9 cellular contexts compared by ENCODE assay signal in genomic region chr14:77043984-77044485, GRCh38. TPM values are rescaled to one million over a fixed set of nuclear protein-coding genes. Genes with fewer than 3 reads are reported as not detected.
A peak's percentile ranks its signal among the peaks of the same experiment; 100 is the strongest.
DNase-seq lines count a peak whose midpoint lies in the region; ATAC-seq and TF ChIP-seq lines count a peak whose summit lies in the region.
"Had no signal": no experiment of that assay in that cellular context is flagged by ENCODE, and none has a peak within 500 bp of the region (broad histone marks: within the 10 kb centered on the region; RNA-seq: fewer than 3 reads in every experiment).

No MANE protein-coding gene starts in this region.

- H3K4me1 Mint-ChIP-seq in natural killer cell: peaks cover 45 to 59% of the 10 kb centered on the region in 2 donors

- no peaks in the 10 kb centered on the region for H3K36me3 ChIP-seq in mammary epithelial cell (ENCODE audit: insufficient read depth, low read length)
- H3K36me3 ChIP-seq in uterus: no peaks in the 10 kb centered on the region

- H3K4me2 ChIP-seq in mammary epithelial cell (ENCODE audit: insufficient read depth, low read depth, low read length): peak overlapping the region; percentile 69

- intact Hi-C loops in Right ventricle myocardium superior (cut with DNase I) (no loop called here), Right ventricle myocardium inferior (cut with DNase I) (loop anchor here (1.0 to 5.0 kb wide), 3 partner anchors 15 to 87 kb away; partner anchors contain the start of gene CIPC), mammary epithelial cell (cut with micrococcal nuclease) (no loop called here), natural killer cell (cut with micrococcal nuclease) (no loop called here), uterus (cut with DNase I; ENCODE audit: low total_unique reads) (no loop called here)

- H4K20me1 ChIP-seq in mammary epithelial cell (ENCODE audit: insufficient read depth, low read length): no peaks in the 10 kb centered on the region

- H3K27ac ChIP-seq in mammary epithelial cell (ENCODE audit: insufficient read depth, low read depth, low read length) (peak overlapping the region; percentile 97), uterus (peak overlapping the region; percentile 94 to 100)

- TF ChIP-seq POLR2A in uterus (IDR thresholded peaks at IDR 0.05): no peak

- no peak for ATAC-seq in Right ventricle myocardium superior (ENCODE audit: poor library complexity)
- ATAC-seq in Right ventricle myocardium inferior: no peak
- no peak for ATAC-seq in natural killer cell
- no peak for ATAC-seq in HG02623 (IDR thresholded peaks at IDR 0.05; ENCODE audit: unreplicated experiment)

- H3K4me3 ChIP-seq in mammary epithelial cell (replicated peaks in 1 of 3; ENCODE audit: insufficient read depth in 1 of 3, low read depth in 2 of 3, low read length in 3 of 3) (no peak overlapping the region), uterus (no peak overlapping the region)

- dilution Hi-C loops in mammary epithelial cell (cut with HindIII; ENCODE audit: low sequenced_read_pairs): loop anchor here (10.0 kb wide), 1 partner anchor 89 kb away; no protein-coding TSS in a partner anchor

- DNase-seq in Right ventricle myocardium superior (peak; percentile 46), Right ventricle myocardium inferior (ENCODE audit: missing footprints) (no peak), mammary epithelial cell (no peak), natural killer cell (no peak), uterus (peak in 1 of 2 donors; percentile 47), mesenteric fat pad (ENCODE audit: low spot score) (no peak), AG08396 (ENCODE audit: low spot score) (no peak)
- DNase-seq: activated effector memory CD4-positive, alpha-beta T cell treated with Interleukin-2 at 50 U/mL for 16 hours had no signal

- no peaks in the 10 kb centered on the region for H3K36me3 Mint-ChIP-seq in natural killer cell

- H3K9me3 Mint-ChIP-seq in natural killer cell: no peaks in the 10 kb centered on the region

- no peak overlapping the region for H3K9ac ChIP-seq in mammary epithelial cell (ENCODE audit: insufficient read depth, low read length)

- H3K4me3 Mint-ChIP-seq in natural killer cell: peak overlapping the region; percentile 83

- H3K9me3 ChIP-seq in mammary epithelial cell (replicated peaks; ENCODE audit: insufficient read depth, low read length) (no peaks in the 10 kb centered on the region), uterus (no peaks in the 10 kb centered on the region)

- H3K4me1 ChIP-seq in mammary epithelial cell (ENCODE audit: insufficient read depth, low read length) (peaks cover 74% of the 10 kb centered on the region), uterus (peaks cover 44 to 45% of the 10 kb centered on the region in 2 donors)

- H3K27ac Mint-ChIP-seq in natural killer cell: peak overlapping the region; percentile 96 to 99

- CTCF ChIA-PET in mammary epithelial cell (lab: Charles Lee; ENCODE audit: low non-redundant PET): no interaction called here

- BruUV-seq in mammary epithelial cell (replicated peaks; lab: Mats Ljungman, UMichigan): TSS peak; percentile 64

- in situ Hi-C loops in mammary epithelial cell (cut with MboI; ENCODE audit: low sequenced_read_pairs in 2 of 2): no loop called here

- H3K79me2 ChIP-seq in mammary epithelial cell (ENCODE audit: insufficient read depth, low read length): no peaks in the 10 kb centered on the region

- no peaks in the 10 kb centered on the region for H3K27me3 Mint-ChIP-seq in natural killer cell (ENCODE audit: low read depth in 2 of 2)

- no peak for TF ChIP-seq CTCF in mammary epithelial cell (conservative IDR thresholded peaks at IDR 0.05 in 1 of 2, IDR thresholded peaks at IDR 0.05 in 1 of 2; ENCODE audit: extremely low read depth in 1 of 2, insufficient read depth in 1 of 2, low read depth in 1 of 2, low read length in 2 of 2)
- TF ChIP-seq CTCF in natural killer cell (IDR thresholded peaks at IDR 0.05): no peak
- no peak for TF ChIP-seq CTCF in uterus (IDR thresholded peaks at IDR 0.05)

- H3K27me3 ChIP-seq in mammary epithelial cell (ENCODE audit: insufficient read depth, low read length) (no peaks in the 10 kb centered on the region), uterus (no peaks in the 10 kb centered on the region)

- no peak overlapping the region for H2AFZ ChIP-seq in mammary epithelial cell (ENCODE audit: low read depth, low read length)

- 68% methylated on average over 6 of the region's 8 CpGs for WGBS in mammary epithelial cell (ENCODE audit: low coverage, missing lambda C conversion rate)

RNA-seq across cellular contexts. Expression of gene IRF2BPL, which starts 15.5 kb away (rescaled TPM):
- 38.8 TPM for total RNA-seq in Right ventricle myocardium superior
- total RNA-seq in Right ventricle myocardium inferior: 41.1 TPM
- 10 to 100 TPM; 41.3 to 49.4 TPM for total RNA-seq in mammary epithelial cell
- 14.0 TPM for polyA plus RNA-seq in mammary epithelial cell
- polyA minus RNA-seq in mammary epithelial cell: 13.7 TPM
- total RNA-seq in natural killer cell: 10 to 100 TPM; 39.3 to 46.5 (median 46.3) TPM
- total RNA-seq in uterus: 10 to 100 TPM; 15.6 to 60.8 (median 36.6) TPM
- total RNA-seq in mesenteric fat pad: 51.9 TPM

RNA-seq across cellular contexts. Expression of gene CIPC, which starts 54.0 kb away (rescaled TPM):
- total RNA-seq in Right ventricle myocardium superior (64.1 TPM), Right ventricle myocardium inferior (72.7 TPM), mammary epithelial cell (10 to 100 TPM; 11.6 to 30.2 TPM), natural killer cell (10 to 100 TPM in 1 of 3 donors, 1 to 10 TPM in 2; 7.1 to 10.0 (median 9.9) TPM), uterus (10 to 100 TPM in 3 of 4 donors, 1 to 10 TPM in 1; 8.2 to 71.8 (median 28.1) TPM), mesenteric fat pad (23.1 TPM)
- 9.9 TPM for polyA plus RNA-seq in mammary epithelial cell
- 14.5 TPM for polyA minus RNA-seq in mammary epithelial cell
